Comparison of ENCODE assay signal across 1 cellular context in genomic region chr1:111195002-111195684, GRCh38.
TF ChIP-seq lines count a peak whose summit lies in the region.

No MANE protein-coding gene starts in this region.

TF ChIP-seq in K562, 482 proteins besides CTCF, POLR2A, EP300 and RAD21:
- TF ChIP-seq CTCFL (IDR thresholded peaks at IDR 0.05; ENCODE audit: borderline replicate concordance, insufficient read depth, low read depth, low read length, poor library complexity, severe bottlenecking) (no peak), CBFA2T3 (IDR thresholded peaks at IDR 0.05) (peak; percentile 53), ZNF512 (tag; IDR thresholded peaks at IDR 0.05) (no peak), THAP12 (CRISPR knock-in tag; IDR thresholded peaks at IDR 0.05) (no peak), RHOXF2B (CRISPR knock-in tag; conservative IDR thresholded peaks at IDR 0.05) (no peak), ETV1 (tag; conservative IDR thresholded peaks at IDR 0.05; ENCODE audit: low read depth) (no peak), CBFA2T2 (conservative IDR thresholded peaks at IDR 0.05) (0 out of 2 replicates have a peak, but pooled peaks have one; percentile 17)
TF ChIP-seq in K562: peak in this region for 2.
